ENCODE assay signal across 24 cellular contexts in genomic region chr3:181847276-181847675, GRCh38.
"Had no signal": no experiment of that assay in that cellular context is flagged by ENCODE, and none has a peak within 500 bp of the region (broad histone marks: within the 10 kb centered on the region; RNA-seq: fewer than 3 reads in every experiment).

No MANE protein-coding gene starts in this region.

- DNase-seq: cortex of kidney; dorsolateral prefrontal cortex; effector CD8-positive, alpha-beta T cell; glutamatergic neuron; immature natural killer cell; left cardiac atrium; left ventricle myocardium inferior; mesendoderm; naive B cell; psoas muscle; retina; right lobe of liver; stimulated activated CD4-positive, alpha-beta T cell treated with anti-CD3 and anti-CD28 coated beads, Interleukin-4, amount 100 ng/mL, for 1 hour; stimulated activated CD8-positive, alpha-beta memory T cell treated with anti-CD3 and anti-CD28 coated beads, Interleukin-4, amount 100 ng/mL, for 48 hours; tibial artery; upper lobe of right lung had no signal

- H3K27ac Mint-ChIP-seq: immature natural killer cell; naive B cell; nephron; stimulated activated memory B cell treated with anti-CD40 and anti-IgM and Interleukin-4, amounts not matched to agents 10 μg/mL and 1 μg/mL and 100 μg/mL, for 72 hours; stimulated activated naive CD8-positive, alpha-beta T cell treated with anti-CD3 and anti-CD28 coated beads, Interleukin-15, Interleukin-2, amounts not matched to agents 100 ng/mL and 50 ng/mL, for 24 hours had no signal

- H3K79me2 ChIP-seq: parathyroid adenoma had no signal

- H3K27me3 Mint-ChIP-seq: naive B cell; stimulated activated memory B cell treated with anti-CD40 and anti-IgM and Interleukin-4, amounts not matched to agents 10 μg/mL and 1 μg/mL and 100 μg/mL, for 72 hours; stimulated activated naive CD8-positive, alpha-beta T cell treated with anti-CD3 and anti-CD28 coated beads, Interleukin-15, Interleukin-2, amounts not matched to agents 100 ng/mL and 50 ng/mL, for 24 hours had no signal

- H3K9me3 ChIP-seq: esophagus muscularis mucosa, gastroesophageal sphincter, left ventricle myocardium inferior, psoas muscle, right lobe of liver, tibial artery, upper lobe of right lung, vagina had no signal

- ATAC-seq: gastroesophageal sphincter; left cardiac atrium; psoas muscle; right lobe of liver; stimulated activated memory B cell treated with anti-CD40 and anti-IgM and Interleukin-4, amounts not matched to agents 10 μg/mL and 1 μg/mL and 100 μg/mL, for 72 hours; upper lobe of right lung had no signal

- H3K36me3 Mint-ChIP-seq: immature natural killer cell; naive B cell; stimulated activated memory B cell treated with anti-CD40 and anti-IgM and Interleukin-4, amounts not matched to agents 10 μg/mL and 1 μg/mL and 100 μg/mL, for 72 hours had no signal

- H3K36me3 ChIP-seq: esophagus muscularis mucosa, gastroesophageal sphincter, left ventricle myocardium inferior, right lobe of liver, tibial artery, upper lobe of right lung, vagina had no signal

- H3K27me3 ChIP-seq: dorsolateral prefrontal cortex, esophagus muscularis mucosa, gastroesophageal sphincter, right lobe of liver, tibial artery, upper lobe of right lung, vagina had no signal

- H3K27ac ChIP-seq: dorsolateral prefrontal cortex, esophagus muscularis mucosa, gastroesophageal sphincter, left ventricle myocardium inferior, parathyroid adenoma, psoas muscle, right lobe of liver, tibial artery, upper lobe of right lung, vagina had no signal

- H3K4me1 Mint-ChIP-seq: immature natural killer cell, naive B cell, nephron had no signal

- H3K4me1 ChIP-seq: esophagus muscularis mucosa, gastroesophageal sphincter, left ventricle myocardium inferior, parathyroid adenoma, psoas muscle, right lobe of liver, tibial artery, upper lobe of right lung, vagina had no signal

- H3K9ac ChIP-seq: parathyroid adenoma had no signal

- H3K4me3 Mint-ChIP-seq: immature natural killer cell; naive B cell; nephron; stimulated activated memory B cell treated with anti-CD40 and anti-IgM and Interleukin-4, amounts not matched to agents 10 μg/mL and 1 μg/mL and 100 μg/mL, for 72 hours; stimulated activated naive CD8-positive, alpha-beta T cell treated with anti-CD3 and anti-CD28 coated beads, Interleukin-15, Interleukin-2, amounts not matched to agents 100 ng/mL and 50 ng/mL, for 24 hours had no signal

- H2AFZ ChIP-seq: parathyroid adenoma had no signal

- H3K9me3 Mint-ChIP-seq: nephron; stimulated activated memory B cell treated with anti-CD40 and anti-IgM and Interleukin-4, amounts not matched to agents 10 μg/mL and 1 μg/mL and 100 μg/mL, for 72 hours; stimulated activated naive CD8-positive, alpha-beta T cell treated with anti-CD3 and anti-CD28 coated beads, Interleukin-15, Interleukin-2, amounts not matched to agents 100 ng/mL and 50 ng/mL, for 24 hours had no signal

- H3K4me3 ChIP-seq: dorsolateral prefrontal cortex, esophagus muscularis mucosa, gastroesophageal sphincter, left ventricle myocardium inferior, lung, psoas muscle, right lobe of liver, tibial artery, upper lobe of right lung, vagina had no signal
